In genomic region chr5:9370256-9370655, GRCh38 we compare ENCODE assay signal across 16 cellular contexts.
DNase-seq lines count a peak whose midpoint lies in the region; FAIRE-seq and TF ChIP-seq lines count a peak whose summit lies in the region.
"Had no signal": no experiment of that assay in that cellular context is flagged by ENCODE, and none has a peak within 500 bp of the region (broad histone marks: within the 10 kb centered on the region; RNA-seq: fewer than 3 reads in every experiment).

No MANE protein-coding gene starts in this region.

- DNase-seq in EH (ENCODE audit: low read depth) (peak; percentile 41), HTR-8/SVneo (ENCODE audit: insufficient read length, low spot score) (no peak), epithelial cell of prostate (ENCODE audit: low read depth, low spot score) (peak; percentile 16), kidney tubule cell (ENCODE audit: low spot score) (peak; percentile 36), suprapubic skin (ENCODE audit: low spot score in 2 of 2) (no peak), HT-29 (ENCODE audit: low spot score) (no peak)
- DNase-seq in stimulated activated CD4-positive, alpha-beta T cell treated with anti-CD3 and anti-CD28 coated beads, Interleukin-4, amount 100 ng/mL, for 4 hours, result no peak
- DNase-seq: CD8-positive, alpha-beta T cell; DND-41; KBM-7; NCI-H1694; NCI-H2107; NCI-H446; PC-3 had no signal

- no peak for TF ChIP-seq EP300 in suprapubic skin (IDR thresholded peaks at IDR 0.05)

- TF ChIP-seq POLR2A in suprapubic skin (IDR thresholded peaks at IDR 0.05), result no peak

- no peaks in the 10 kb centered on the region for H3K4me1 ChIP-seq in suprapubic skin

- H3K9me3 ChIP-seq in suprapubic skin, result no peaks in the 10 kb centered on the region
- H3K9me3 ChIP-seq: HAP-1 had no signal

- no peak for TF ChIP-seq CTCF in suprapubic skin (IDR thresholded peaks at IDR 0.05)

- no peaks in the 10 kb centered on the region for H3K27me3 ChIP-seq in suprapubic skin

- no peaks in the 10 kb centered on the region for H3K36me3 ChIP-seq in suprapubic skin
- H3K36me3 ChIP-seq: HAP-1 had no signal

- H3K4me3 ChIP-seq in suprapubic skin, result no peak overlapping the region
- H3K4me3 ChIP-seq: HAP-1 had no signal

- peak; percentile 9 for FAIRE-seq in HTR-8/SVneo (lab: Jason Lieb, UNC)
- FAIRE-seq: D721Med had no signal

- no peak overlapping the region for H3K27ac ChIP-seq in epithelial cell of prostate
- H3K27ac ChIP-seq in suprapubic skin, result no peak overlapping the region

- WGBS in suprapubic skin, result 74% methylated on average over 2 of the region's 2 CpGs

Comparison
In these comparisons a context has a peak if more than half of its experiments do, and no peak if none do; other contexts are left out.
1. DNase-seq: peak in EH (single experiment), epithelial cell of prostate (single experiment) and kidney tubule cell (single experiment); none in HTR-8/SVneo (single experiment), suprapubic skin (0 of 2), stimulated activated CD4-positive, alpha-beta T cell treated with anti-CD3 and anti-CD28 coated beads, Interleukin-4, amount 100 ng/mL, for 4 hours (0 of 2) and HT-29 (single experiment).